7 cellular contexts compared by ENCODE assay signal in genomic region chr3:28667646-28668376, GRCh38.
A peak's percentile ranks its signal among the peaks of the same experiment; 100 is the strongest.
DNase-seq lines count a peak whose midpoint lies in the region; ATAC-seq and TF ChIP-seq lines count a peak whose summit lies in the region.

No MANE protein-coding gene starts in this region.

- ATAC-seq in RWPE2 (ENCODE audit: low read depth) (peak; percentile 87), right cardiac atrium (peak; percentile 90)
- ATAC-seq in activated naive CD8-positive, alpha-beta T cell treated with anti-CD3 and anti-CD28 coated beads, Interleukin-2, amount 50 U/mL, for 24 hours, result peak; percentile 77

- TF ChIP-seq CTCF in GM12875 (IDR thresholded peaks at IDR 0.05; ENCODE audit: borderline replicate concordance, insufficient read depth, low read depth, low read length) (peak; percentile 78), RWPE2 (IDR thresholded peaks at IDR 0.05; ENCODE audit: poor library complexity, severe bottlenecking) (peak; percentile 80)

- H3K27me3 Mint-ChIP-seq in activated naive CD8-positive, alpha-beta T cell treated with anti-CD3 and anti-CD28 coated beads, Interleukin-2, amount 50 U/mL, for 24 hours, result no peaks in the 10 kb centered on the region

- H3K9me3 Mint-ChIP-seq in activated naive CD8-positive, alpha-beta T cell treated with anti-CD3 and anti-CD28 coated beads, Interleukin-2, amount 50 U/mL, for 24 hours, result no peaks in the 10 kb centered on the region

- no peaks in the 10 kb centered on the region for H3K27me3 ChIP-seq in RWPE2 (ENCODE audit: insufficient read depth, poor library complexity, severe bottlenecking)
- H3K27me3 ChIP-seq in right cardiac atrium (ENCODE audit: control insufficient read depth, insufficient read depth), result no peaks in the 10 kb centered on the region

- no peak overlapping the region for H3K4me3 Mint-ChIP-seq in activated naive CD8-positive, alpha-beta T cell treated with anti-CD3 and anti-CD28 coated beads, Interleukin-2, amount 50 U/mL, for 24 hours

- WGBS in right cardiac atrium, result 26% methylated on average over 4 of the region's 4 CpGs

- no peaks in the 10 kb centered on the region for H3K4me1 ChIP-seq in RWPE2 (ENCODE audit: insufficient read depth, poor library complexity, severe bottlenecking)
- peaks cover 5% of the 10 kb centered on the region for H3K4me1 ChIP-seq in right cardiac atrium (ENCODE audit: control insufficient read depth, insufficient read depth, low read length)

- H3K4me3 ChIP-seq in GM12875 (ENCODE audit: low read depth, low read length) (no peak overlapping the region), RWPE2 (ENCODE audit: severe bottlenecking) (no peak overlapping the region), right cardiac atrium (ENCODE audit: low read length) (no peak overlapping the region), skeletal muscle cell (ENCODE audit: low read depth, low read length) (no peak overlapping the region)

- no peaks in the 10 kb centered on the region for H3K36me3 Mint-ChIP-seq in activated naive CD8-positive, alpha-beta T cell treated with anti-CD3 and anti-CD28 coated beads, Interleukin-2, amount 50 U/mL, for 24 hours (ENCODE audit: low read depth)

- peak; percentile 43 for DNase-seq in H4 (ENCODE audit: low spot score)
- DNase-seq in KG1 (lab: John Stamatoyannopoulos, UW), result peak; percentile 34
- DNase-seq in RWPE2 (ENCODE audit: low spot score), result no peak
- DNase-seq in activated naive CD8-positive, alpha-beta T cell treated with anti-CD3 and anti-CD28 coated beads, Interleukin-2, amount 50 U/mL, for 24 hours, result peak; percentile 45
- peak; percentile 44 to 79 (median 71) for DNase-seq in right cardiac atrium
- DNase-seq in skeletal muscle cell (ENCODE audit: low read depth), result peak; percentile 6

- H3K36me3 ChIP-seq in RWPE2 (ENCODE audit: low read depth), result no peaks in the 10 kb centered on the region

- H3K27ac Mint-ChIP-seq in activated naive CD8-positive, alpha-beta T cell treated with anti-CD3 and anti-CD28 coated beads, Interleukin-2, amount 50 U/mL, for 24 hours, result no peak overlapping the region

- H3K27ac ChIP-seq in RWPE2 (ENCODE audit: poor library complexity, severe bottlenecking), result no peak overlapping the region
- H3K27ac ChIP-seq in right cardiac atrium (ENCODE audit: low read length), result peak overlapping the region; percentile 68

- H3K4me1 Mint-ChIP-seq in activated naive CD8-positive, alpha-beta T cell treated with anti-CD3 and anti-CD28 coated beads, Interleukin-2, amount 50 U/mL, for 24 hours, result peaks cover 4% of the 10 kb centered on the region

- H3K9me3 ChIP-seq in RWPE2 (ENCODE audit: severe bottlenecking) (no peaks in the 10 kb centered on the region), right cardiac atrium (ENCODE audit: control insufficient read depth, low read length) (no peaks in the 10 kb centered on the region)

- intact Hi-C loops in right cardiac atrium (cut with DNase I), result no loop called here
